In the genomic region with DNA sequence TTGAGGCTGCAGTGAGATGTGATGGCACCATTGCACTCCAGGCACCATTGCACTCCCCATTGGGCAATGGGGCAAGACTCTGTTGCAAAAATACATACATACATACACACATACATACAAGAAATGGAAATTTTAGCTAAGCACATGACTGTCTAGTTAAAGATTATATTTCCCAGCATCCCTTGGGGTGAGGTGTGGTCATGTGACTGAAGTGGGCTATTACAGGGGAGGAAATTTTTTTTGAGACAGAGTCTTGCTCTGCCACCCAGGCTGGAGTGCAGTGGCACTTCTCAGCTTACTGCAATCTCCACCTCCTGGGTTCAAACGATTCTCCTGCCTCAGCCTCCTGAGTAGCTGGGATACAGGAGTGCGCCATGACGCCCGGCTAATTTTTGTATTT, we compare ENCODE assay signal across 21 cellular contexts. TPM values are rescaled to one million over a fixed set of nuclear protein-coding genes. Genes with fewer than 3 reads are reported as not detected.
DNase-seq lines count a peak whose midpoint lies in the region; ATAC-seq, FAIRE-seq and TF ChIP-seq lines count a peak whose summit lies in the region.
"Had no signal": no experiment of that assay in that cellular context is flagged by ENCODE, and none has a peak within 500 bp of the region (broad histone marks: within the 10 kb centered on the region; RNA-seq: fewer than 3 reads in every experiment).

No MANE protein-coding gene starts in this region.

- TF ChIP-seq EP300 in Ishikawa (IDR thresholded peaks at IDR 0.05; ENCODE audit: borderline replicate concordance): no peak

- POLR2A ChIA-PET in HCT116 (lab: Charles Lee): interaction anchor here (0.7 to 3.8 kb wide), 3 partner anchors 19 to 204 kb away, joined by 3 to 12 read pairs (median 5); partner anchors contain the start of gene HMGA1

- no peaks in the 10 kb centered on the region for H4K20me1 ChIP-seq in HCT116 (ENCODE audit: insufficient read depth)
- H4K20me1 ChIP-seq: BLaER1 had no signal

- no peak for TF ChIP-seq POLR2A in HCT116 (IDR thresholded peaks at IDR 0.05; ENCODE audit: borderline replicate concordance, extremely low read depth, insufficient read depth, insufficient read length)

- DNase-seq in HCT116 (ENCODE audit: low read depth, low spot score) (no peak), kidney (peak; percentile 5), C1 segment of cervical spinal cord (lab: John Stamatoyannopoulos, UW) (no peak)
- DNase-seq: 8988T; ACHN; BE2C; Caco-2; Calu3; CD4-positive, alpha-beta T cell; CD8-positive, alpha-beta T cell; DMS79 treated with DMSO at 0.1 percent for 48 hours; GF-D8 had no signal

- H3K36me3 ChIP-seq in HCT116 (ENCODE audit: control insufficient read depth in 1 of 2, insufficient read depth in 2 of 2, low read length in 2 of 2) (no peaks in the 10 kb centered on the region), kidney (ENCODE audit: control insufficient read depth in 1 of 2, insufficient read depth in 2 of 2, low read length in 2 of 2) (no peaks in the 10 kb centered on the region)
- H3K36me3 ChIP-seq: BE2C, BLaER1 had no signal

- RAD21 ChIA-PET in HCT116 (lab: Charles Lee; ENCODE audit: low non-redundant PET in 1 of 2, low total read pairs in 2 of 2, uncharacterized antibody in 2 of 2, unreplicated experiment in 2 of 2): no interaction called here

- H3K27ac ChIP-seq in HCT116 (ENCODE audit: low read depth, low read length) (no peak overlapping the region), kidney (ENCODE audit: low read depth in 2 of 2, low read length in 2 of 2) (no peak overlapping the region)
- H3K27ac ChIP-seq: BLaER1, C4-2B had no signal

- intact Hi-C loops in HCT116 (cut with micrococcal nuclease) (no loop called here), kidney (cut with DNase I) (no loop called here)

- H2AFZ ChIP-seq in HCT116 (ENCODE audit: low read depth, low read length, poor library complexity, severe bottlenecking): peak overlapping the region; percentile 95

- H3K4me1 ChIP-seq in HCT116 (ENCODE audit: control insufficient read depth in 1 of 2, insufficient read depth in 2 of 2, low read length in 2 of 2): peaks cover 0 to 47% of the 10 kb centered on the region in 2 experiments; a peak in 3 of 4 replicates
- no peaks in the 10 kb centered on the region for H3K4me1 ChIP-seq in kidney (ENCODE audit: control insufficient read depth in 1 of 2, insufficient read depth in 1 of 2, low read depth in 1 of 2, low read length in 2 of 2)
- H3K4me1 ChIP-seq: BE2C, BLaER1, Caco-2 had no signal

- H3K9me3 ChIP-seq in HCT116 (ENCODE audit: control insufficient read depth in 1 of 2, insufficient read depth in 1 of 2, low read depth in 1 of 2, low read length in 2 of 2): no peaks in the 10 kb centered on the region
- no peaks in the 10 kb centered on the region for H3K9me3 ChIP-seq in kidney (ENCODE audit: control insufficient read depth in 1 of 2, low read length in 2 of 2)
- H3K9me3 ChIP-seq: BE2C, Caco-2 had no signal

- H3K27me3 ChIP-seq in HCT116 (ENCODE audit: insufficient read depth, low read length): no peaks in the 10 kb centered on the region
- H3K27me3 ChIP-seq: BE2C, BLaER1 had no signal

- CTCF ChIA-PET in HCT116 (lab: Charles Lee): interaction anchor here (0.5 to 0.6 kb wide), 2 partner anchors 19 to 23 kb away, joined by 3 to 4 read pairs; no protein-coding TSS in a partner anchor

- TF ChIP-seq CTCF in HCT116 (IDR thresholded peaks at IDR 0.05 in 2 of 3, conservative IDR thresholded peaks at IDR 0.05 in 1 of 3; ENCODE audit: borderline replicate concordance in 1 of 3, insufficient read depth in 1 of 3, low read depth in 2 of 3, low read length in 2 of 3): no peak
- no peak for TF ChIP-seq CTCF in kidney (IDR thresholded peaks at IDR 0.05; ENCODE audit: borderline replicate concordance, extremely low read depth, insufficient read depth)

- no peak overlapping the region for H3K4me2 ChIP-seq in HCT116 (ENCODE audit: low read length)
- H3K4me2 ChIP-seq: BLaER1 had no signal

- H3K4me3 ChIP-seq in HCT116 (replicated peaks in 1 of 2; ENCODE audit: low read depth in 1 of 2, low read length in 2 of 2) (no peak overlapping the region), kidney (ENCODE audit: low read length in 2 of 2) (no peak overlapping the region)
- H3K4me3 ChIP-seq: BLaER1 had no signal

- no TSS peak for BruUV-seq in HCT116 (replicated peaks; lab: Mats Ljungman, UMichigan)

- ATAC-seq in HCT116: no peak
- no peak for ATAC-seq in GM19351 (IDR thresholded peaks at IDR 0.05; ENCODE audit: unreplicated experiment)
- ATAC-seq: CD8-positive, alpha-beta T cell had no signal

- FAIRE-seq in kidney (lab: Jason Lieb, UNC): no peak
- FAIRE-seq: A204.1, D721Med, G401.6, GM12891 had no signal

- H3K9ac ChIP-seq in HCT116 (ENCODE audit: low read length): no peak overlapping the region
- H3K9ac ChIP-seq in kidney (ENCODE audit: low read length in 2 of 2): no peak overlapping the region
- H3K9ac ChIP-seq: BLaER1 had no signal

- no peaks in the 10 kb centered on the region for H3K79me2 ChIP-seq in HCT116 (ENCODE audit: insufficient read depth, low read length)

- no peak for TF ChIP-seq RAD21 in HCT116 (IDR thresholded peaks at IDR 0.05; ENCODE audit: low read depth)
- TF ChIP-seq RAD21 in Ishikawa (IDR thresholded peaks at IDR 0.05; ENCODE audit: low read depth): no peak

- no peaks in the 10 kb centered on the region for H3K9me2 ChIP-seq in HCT116 (ENCODE audit: insufficient read depth)

TF ChIP-seq in HCT116, 20 proteins besides CTCF, POLR2A, EP300 and RAD21 (continues in another document):
- no peak for TF ChIP-seq YY1 (IDR thresholded peaks at IDR 0.05; ENCODE audit: extremely low read depth, insufficient replicate concordance, low read depth, low read length)
- no peak for TF ChIP-seq EGR1 (IDR thresholded peaks at IDR 0.05; ENCODE audit: low read depth)
- TF ChIP-seq FOSL1 (IDR thresholded peaks at IDR 0.05; ENCODE audit: low read depth): no peak
- no peak for TF ChIP-seq EZH2phosphoT487 (IDR thresholded peaks at IDR 0.05; ENCODE audit: borderline replicate concordance)

TF ChIP-seq in Ishikawa, 13 proteins besides CTCF, POLR2A, EP300 and RAD21:
- TF ChIP-seq, protein P1, sequence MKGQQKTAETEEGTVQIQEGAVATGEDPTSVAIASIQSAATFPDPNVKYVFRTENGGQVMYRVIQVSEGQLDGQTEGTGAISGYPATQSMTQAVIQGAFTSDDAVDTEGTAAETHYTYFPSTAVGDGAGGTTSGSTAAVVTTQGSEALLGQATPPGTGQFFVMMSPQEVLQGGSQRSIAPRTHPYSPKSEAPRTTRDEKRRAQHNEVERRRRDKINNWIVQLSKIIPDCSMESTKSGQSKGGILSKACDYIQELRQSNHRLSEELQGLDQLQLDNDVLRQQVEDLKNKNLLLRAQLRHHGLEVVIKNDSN (IDR thresholded peaks at IDR 0.05): 0 out of 2 replicates have a peak, but pooled peaks have one; percentile 42
- TF ChIP-seq TAF1 (IDR thresholded peaks at IDR 0.05; ENCODE audit: low read depth): no peak

RNA-seq across cellular contexts. Expression of gene HMGA1, which starts 32.0 kb away (rescaled TPM):
- 2,459 TPM for total RNA-seq in HCT116 (2021; ENCODE audit: unreplicated experiment)
- 2,754 and 2,816 TPM in 2 replicates for polyA plus RNA-seq in HCT116 (2012)
- 46.5 TPM for total RNA-seq in kidney
- polyA plus RNA-seq in kidney (ENCODE audit: insufficient read depth, low read depth, low replicate concordance): 27.1 TPM

RNA-seq across cellular contexts. Expression of gene SMIM29, which starts 44.1 kb away (rescaled TPM):
- total RNA-seq in HCT116 (2021; ENCODE audit: unreplicated experiment): 25.1 TPM
- 31.5 and 35.5 TPM in 2 replicates for polyA plus RNA-seq in HCT116 (2012)
- total RNA-seq in kidney: 22.6 TPM
- polyA plus RNA-seq in kidney (ENCODE audit: insufficient read depth, low read depth, low replicate concordance): 53.5 TPM

RNA-seq across cellular contexts. Expression of gene GRM4, which starts 58.8 kb away (rescaled TPM):
- 2.6 TPM for total RNA-seq in HCT116 (2021; ENCODE audit: unreplicated experiment)
- polyA plus RNA-seq in HCT116 (2012): 1.8 and 2.5 TPM in 2 replicates
- not detected for total RNA-seq in kidney
- not detected for polyA plus RNA-seq in kidney (ENCODE audit: insufficient read depth, low read depth, low replicate concordance)
- total RNA-seq: Calu3 had no signal
- polyA plus RNA-seq: AG04450 had no signal

Comparison
In these comparisons a context has a peak if more than half of its experiments do, and no peak if none do; other contexts are left out.
1. RNA of gene HMGA1, which starts 32.0 kb away (total RNA-seq): 2,459 TPM in HCT116 (single experiment); 46.5 TPM in kidney (single experiment); every median in the first group is over 10 times any median in the second.